Comparison of ENCODE assay signal across 1 cellular context in the genomic region with DNA sequence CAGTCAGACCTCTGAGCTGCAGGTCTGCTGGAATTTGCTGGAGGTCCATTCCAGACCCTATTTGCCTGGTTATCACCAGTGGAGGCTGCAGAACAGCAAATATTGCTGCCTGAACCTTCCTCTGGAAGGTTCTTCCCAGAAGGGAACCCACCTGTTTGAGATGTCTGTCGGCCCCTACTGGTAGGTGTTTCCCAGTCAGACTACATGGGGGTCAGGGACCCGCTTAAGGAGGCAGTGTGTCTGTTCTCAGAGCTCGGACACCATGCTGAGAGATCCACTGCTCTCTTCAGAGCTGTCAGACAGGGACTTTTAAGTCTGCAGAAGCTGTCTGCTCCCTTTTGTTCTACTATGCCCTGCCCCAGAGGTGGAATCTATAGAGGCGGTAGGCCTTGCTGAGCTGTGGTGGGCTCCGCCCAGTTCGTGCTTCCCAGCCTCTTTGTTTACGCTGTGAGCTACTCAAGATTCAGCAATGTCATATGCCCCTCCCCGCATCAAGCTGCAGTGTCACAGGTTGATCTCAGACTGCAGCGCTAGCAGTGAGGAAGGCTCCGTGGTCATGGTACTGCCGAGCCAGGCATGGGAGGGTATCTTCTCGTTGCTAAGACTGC.
TF ChIP-seq lines count a peak whose summit lies in the region.

No MANE protein-coding gene starts in this region.

TF ChIP-seq in WTC11, 78 proteins besides CTCF, POLR2A, EP300 and RAD21 (continued from another document):
- TF ChIP-seq FOXP4 (CRISPR knock-in tag; IDR thresholded peaks at IDR 0.05), result no peak
- no peak for TF ChIP-seq IRF2 (CRISPR knock-in tag; IDR thresholded peaks at IDR 0.05; ENCODE audit: borderline replicate concordance, low read depth)
- no peak for TF ChIP-seq EMX1 (CRISPR knock-in tag; IDR thresholded peaks at IDR 0.05)
- TF ChIP-seq ZBTB43 (CRISPR knock-in tag; IDR thresholded peaks at IDR 0.05), result no peak
- TF ChIP-seq FOXK1 (CRISPR knock-in tag; IDR thresholded peaks at IDR 0.05), result no peak
- TF ChIP-seq SOX15 (CRISPR knock-in tag; IDR thresholded peaks at IDR 0.05), result no peak
